In the genomic region with DNA sequence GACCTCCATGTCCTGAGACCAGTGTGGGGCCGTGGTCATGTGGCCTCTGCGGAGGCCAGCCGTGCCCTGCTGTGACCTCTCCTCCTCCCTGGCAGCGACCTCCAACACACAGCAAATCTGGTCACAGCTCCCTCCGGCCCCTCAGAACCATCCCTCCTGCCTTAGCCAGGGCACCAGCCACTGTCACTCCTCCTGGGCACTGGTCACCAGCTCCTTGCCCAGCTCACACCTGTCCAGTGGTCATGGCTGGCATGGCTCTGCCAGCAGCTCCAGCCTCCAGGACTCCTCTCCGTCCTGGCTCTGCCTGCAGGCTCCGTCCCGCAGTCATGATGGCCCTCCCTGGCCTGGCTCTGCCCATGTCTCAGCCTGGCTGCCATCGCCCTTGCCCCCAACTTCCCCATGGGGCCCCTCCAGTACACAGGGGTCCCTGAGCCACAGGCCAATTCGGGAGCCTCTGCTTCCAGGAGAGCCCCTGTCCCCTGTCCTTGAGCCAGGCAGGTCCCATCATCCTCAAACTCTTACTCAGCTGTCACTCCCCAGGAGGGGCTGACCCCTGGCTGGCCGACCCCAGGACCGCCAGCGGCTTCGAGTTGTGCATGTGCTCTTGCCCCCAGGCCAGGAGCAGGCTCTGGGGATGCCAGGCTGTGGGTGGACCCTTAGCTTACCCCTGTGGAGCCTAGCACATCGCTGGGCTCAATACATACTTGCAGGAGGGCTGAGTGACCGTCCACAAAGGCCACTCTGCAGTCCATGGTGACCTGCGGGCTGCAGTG, we compare ENCODE assay signal across 12 cellular contexts.
DNase-seq lines count a peak whose midpoint lies in the region; ATAC-seq, FAIRE-seq and TF ChIP-seq lines count a peak whose summit lies in the region.
"Had no signal": no experiment of that assay in that cellular context is flagged by ENCODE, and none has a peak within 500 bp of the region (broad histone marks: within the 10 kb centered on the region; RNA-seq: fewer than 3 reads in every experiment).

No MANE protein-coding gene starts in this region.

- intact Hi-C loops in left cardiac atrium (cut with DNase I), result no loop called here
- intact Hi-C loops in cardiac septum (cut with DNase I), result no loop called here
- intact Hi-C loops in kidney (cut with DNase I), result no loop called here
- intact Hi-C loops in ovary (cut with DNase I), result no loop called here

- no peak overlapping the region for H3K9ac ChIP-seq in kidney (ENCODE audit: low read length in 2 of 2)

- H3K36me3 ChIP-seq in kidney (ENCODE audit: control insufficient read depth in 1 of 2, insufficient read depth in 2 of 2, low read length in 2 of 2) (no peaks in the 10 kb centered on the region), osteoblast (ENCODE audit: insufficient read depth, low read length) (no peaks in the 10 kb centered on the region), ovary (no peaks in the 10 kb centered on the region)

- H3K27ac ChIP-seq in kidney (ENCODE audit: low read depth in 2 of 2, low read length in 2 of 2), result no peak overlapping the region
- H3K27ac ChIP-seq in osteoblast (ENCODE audit: low read depth, low read length), result no peak overlapping the region
- no peak overlapping the region for H3K27ac ChIP-seq in ovary
- H3K27ac ChIP-seq: 22Rv1 had no signal

- H4K20me1 ChIP-seq in osteoblast (ENCODE audit: insufficient read depth, low read length), result no peaks in the 10 kb centered on the region

- 90 to 95% (median 93%) methylated on average over 16 to 17 of the region's 17 CpGs for WGBS in ovary, 3 donors

- TF ChIP-seq EP300 in ovary (IDR thresholded peaks at IDR 0.05), result no peak

- DNase-seq in left cardiac atrium (peak; percentile 20), cardiac septum (ENCODE audit: low spot score) (no peak), kidney (peak; percentile 62), osteoblast (ENCODE audit: insufficient read length, low spot score, missing footprints) (peak; percentile 23), ovary (no peak), GM19238 (ENCODE audit: insufficient read length, low spot score) (no peak)
- DNase-seq: CD4-positive, CD25-positive, alpha-beta regulatory T cell; DMS53; GF-D8 had no signal

- no peaks in the 10 kb centered on the region for H3K9me3 ChIP-seq in kidney (ENCODE audit: control insufficient read depth in 1 of 2, low read length in 2 of 2)
- H3K9me3 ChIP-seq in osteoblast (ENCODE audit: low read depth, low read length), result peaks cover 3% of the 10 kb centered on the region
- no peaks in the 10 kb centered on the region for H3K9me3 ChIP-seq in ovary

- H3K79me2 ChIP-seq in osteoblast (ENCODE audit: insufficient read depth, low read length), result no peaks in the 10 kb centered on the region

- no peak overlapping the region for H3K4me3 ChIP-seq in kidney (ENCODE audit: low read length in 2 of 2)
- H3K4me3 ChIP-seq in osteoblast (ENCODE audit: insufficient read depth, low read length), result no peak overlapping the region
- H3K4me3 ChIP-seq in ovary, result no peak overlapping the region

- TF ChIP-seq POLR2A in ovary (IDR thresholded peaks at IDR 0.05), result no peak

- H3K4me1 ChIP-seq in kidney (ENCODE audit: control insufficient read depth in 1 of 2, insufficient read depth in 1 of 2, low read depth in 1 of 2, low read length in 2 of 2) (no peaks in the 10 kb centered on the region), osteoblast (ENCODE audit: insufficient read depth, low read length) (no peaks in the 10 kb centered on the region), ovary (ENCODE audit: insufficient read depth) (no peaks in the 10 kb centered on the region)

- H3K27me3 ChIP-seq in osteoblast (ENCODE audit: insufficient read depth, low read length), result no peaks in the 10 kb centered on the region
- H3K27me3 ChIP-seq in ovary, result no peaks in the 10 kb centered on the region

- TF ChIP-seq CTCF in kidney (IDR thresholded peaks at IDR 0.05; ENCODE audit: borderline replicate concordance, extremely low read depth, insufficient read depth) (no peak), osteoblast (IDR thresholded peaks at IDR 0.05; ENCODE audit: extremely low read depth, low read depth, low read length) (no peak), ovary (IDR thresholded peaks at IDR 0.05) (no peak)

- ATAC-seq in left cardiac atrium (no peak), GM21528 (IDR thresholded peaks at IDR 0.05; ENCODE audit: low FRiP score, unreplicated experiment) (no peak)

- no peak overlapping the region for H2AFZ ChIP-seq in osteoblast (ENCODE audit: low read length)

- no peak overlapping the region for H3K4me2 ChIP-seq in osteoblast (ENCODE audit: insufficient read depth, low read length)

- FAIRE-seq in kidney (lab: Jason Lieb, UNC), result no peak
- FAIRE-seq: H54 had no signal

Comparison
In these comparisons a context has a peak if more than half of its experiments do, and no peak if none do; other contexts are left out.
1. DNase-seq: peak in left cardiac atrium (single experiment), kidney (single experiment) and osteoblast (single experiment); none in cardiac septum (single experiment), ovary (0 of 5) and GM19238 (single experiment).